ENCODE assay signal across 20 cellular contexts in genomic region chr13:98276486-98276885, GRCh38.
"Had no signal": no experiment of that assay in that cellular context is flagged by ENCODE, and none has a peak within 500 bp of the region (broad histone marks: within the 10 kb centered on the region; RNA-seq: fewer than 3 reads in every experiment).

No MANE protein-coding gene starts in this region.

- H3K4me3 Mint-ChIP-seq: activated naive CD4-positive, alpha-beta T cell treated with anti-CD3 and anti-CD28 coated beads, Interleukin-2, amount 50 U/mL, for 24 hours; immature natural killer cell; natural killer cell; stimulated activated naive CD8-positive, alpha-beta T cell treated with anti-CD3 and anti-CD28 coated beads, Interleukin-15, Interleukin-2, amounts not matched to agents 100 ng/mL and 50 ng/mL, for 24 hours had no signal

- H3K4me1 ChIP-seq: prostate gland, vagina had no signal

- DNase-seq: activated CD4-positive, alpha-beta T cell treated with anti-CD3 and anti-CD28 coated beads for 1 hour; activated CD4-positive, alpha-beta T cell treated with anti-CD3 and anti-CD28 coated beads, Interleukin-2, amount 50 U/mL, for 4 hours; activated gamma-delta T cell; adrenal gland; dorsolateral prefrontal cortex; heart left ventricle; immature natural killer cell; mesendoderm; natural killer cell; stimulated activated CD4-positive, alpha-beta T cell treated with anti-CD3 and anti-CD28 coated beads, Interleukin-2, amount 100 ng/mL, for 24 hours; SW 1271; T-helper 2 cell; WERI-Rb-1 had no signal

- H3K36me3 Mint-ChIP-seq: activated naive CD4-positive, alpha-beta T cell treated with anti-CD3 and anti-CD28 coated beads, Interleukin-2, amount 50 U/mL, for 24 hours; immature natural killer cell; natural killer cell had no signal

- H3K4me1 Mint-ChIP-seq: activated naive CD4-positive, alpha-beta T cell treated with anti-CD3 and anti-CD28 coated beads, Interleukin-2, amount 50 U/mL, for 24 hours had no signal

- H3K4me3 ChIP-seq: adrenal gland, dorsolateral prefrontal cortex, heart left ventricle, prostate gland, right atrium auricular region, tibial nerve, vagina had no signal

- H3K9me3 ChIP-seq: adrenal gland, heart left ventricle, prostate gland, right atrium auricular region, tibial nerve, vagina had no signal

- H3K27ac Mint-ChIP-seq: activated naive CD4-positive, alpha-beta T cell treated with anti-CD3 and anti-CD28 coated beads, Interleukin-2, amount 50 U/mL, for 24 hours; immature natural killer cell; natural killer cell; stimulated activated naive CD8-positive, alpha-beta T cell treated with anti-CD3 and anti-CD28 coated beads, Interleukin-15, Interleukin-2, amounts not matched to agents 100 ng/mL and 50 ng/mL, for 24 hours had no signal

- H3K27me3 ChIP-seq: adrenal gland, heart left ventricle, right atrium auricular region, tibial nerve, vagina had no signal

- H3K27ac ChIP-seq: adrenal gland, epithelial cell of prostate, heart left ventricle, prostate gland, right atrium auricular region, tibial nerve, vagina, WERI-Rb-1 had no signal

- ATAC-seq: heart left ventricle, natural killer cell had no signal

- H3K36me3 ChIP-seq: adrenal gland, heart left ventricle, prostate gland, right atrium auricular region, tibial nerve, vagina, WERI-Rb-1 had no signal

- H3K9me3 Mint-ChIP-seq: activated naive CD4-positive, alpha-beta T cell treated with anti-CD3 and anti-CD28 coated beads, Interleukin-2, amount 50 U/mL, for 24 hours; natural killer cell; stimulated activated naive CD8-positive, alpha-beta T cell treated with anti-CD3 and anti-CD28 coated beads, Interleukin-15, Interleukin-2, amounts not matched to agents 100 ng/mL and 50 ng/mL, for 24 hours had no signal
